ENCODE assay signal across 21 cellular contexts in genomic region chr2:71637168-71637567, GRCh38.
A peak's percentile ranks its signal among the peaks of the same experiment; 100 is the strongest.
DNase-seq lines count a peak whose midpoint lies in the region; ATAC-seq lines count a peak whose summit lies in the region.
"Had no signal": no experiment of that assay in that cellular context is flagged by ENCODE, and none has a peak within 500 bp of the region (broad histone marks: within the 10 kb centered on the region; RNA-seq: fewer than 3 reads in every experiment).

No MANE protein-coding gene starts in this region.

- DNase-seq in left cardiac atrium: no peak
- DNase-seq in cardiac septum (ENCODE audit: low spot score): no peak
- DNase-seq in CD1c-positive myeloid dendritic cell (ENCODE audit: extremely low spot score): peak; percentile 7
- DNase-seq in globus pallidus (ENCODE audit: low spot score): peak; percentile 51
- DNase-seq in pons (ENCODE audit: low spot score): peak; percentile 78
- DNase-seq in foreskin melanocyte: no peak
- no peak for DNase-seq in T-helper 2 cell
- DNase-seq: CD4-positive, alpha-beta T cell; COR-L47; DND-41; H7; HFFc6; KG1; NCI-H1092; NCI-H1436; NCI-H187 treated with DMSO at 0.1 percent for 48 hours; NCI-H510A; NCI-H748 treated with DMSO at 0.1 percent for 48 hours; PC-9; RPMI8226 had no signal

- intact Hi-C loops in left cardiac atrium (cut with DNase I): no loop called here
- intact Hi-C loops in cardiac septum (cut with DNase I): no loop called here

- ATAC-seq in left cardiac atrium (peak; percentile 25 to 27), HG02884 (IDR thresholded peaks at IDR 0.05; ENCODE audit: unreplicated experiment) (no peak)

Comparison
In these comparisons a context has a peak if more than half of its experiments do, and no peak if none do; other contexts are left out.
1. DNase-seq: peak in CD1c-positive myeloid dendritic cell (single experiment), globus pallidus (single experiment) and pons (single experiment); none in left cardiac atrium (single experiment), cardiac septum (single experiment), foreskin melanocyte (single experiment) and T-helper 2 cell (0 of 5).